23 cellular contexts compared by ENCODE assay signal in genomic region chr9:93573204-93573828, GRCh38. TPM values are rescaled to one million over a fixed set of nuclear protein-coding genes. Genes with fewer than 3 reads are reported as not detected.
DNase-seq lines count a peak whose midpoint lies in the region; ATAC-seq and TF ChIP-seq lines count a peak whose summit lies in the region.
"Had no signal": no experiment of that assay in that cellular context is flagged by ENCODE, and none has a peak within 500 bp of the region (broad histone marks: within the 10 kb centered on the region; RNA-seq: fewer than 3 reads in every experiment).

No MANE protein-coding gene starts in this region.

- CTCF ChIA-PET in WTC11 (lab: Charles Lee), result interaction anchor here (0.8 kb wide), 1 partner anchor 19 kb away, joined by 3 read pairs; no protein-coding TSS in a partner anchor

- TF ChIP-seq CTCF in right atrium auricular region (IDR thresholded peaks at IDR 0.05) (no peak), WTC11 (IDR thresholded peaks at IDR 0.05) (no peak), mesothelial cell of epicardium (IDR thresholded peaks at IDR 0.05; ENCODE audit: unreplicated experiment) (no peak)

- H3K4me1 Mint-ChIP-seq in WTC11 (peaks cover 24% of the 10 kb centered on the region), mesothelial cell of epicardium (peaks cover 16% of the 10 kb centered on the region)

- H3K4me1 ChIP-seq in right atrium auricular region (peaks cover 0 to 22% of the 10 kb centered on the region in 2 donors), right cardiac atrium (ENCODE audit: control insufficient read depth, insufficient read depth, low read length) (no peaks in the 10 kb centered on the region)
- H3K4me1 ChIP-seq: SJCRH30 had no signal

- ATAC-seq in right cardiac atrium (no peak), WTC11 (no peak), HG02763 (IDR thresholded peaks at IDR 0.05; ENCODE audit: unreplicated experiment) (no peak)
- ATAC-seq in stimulated activated naive CD8-positive, alpha-beta T cell treated with anti-CD3 and anti-CD28 coated beads, Interleukin-15, Interleukin-2, amounts not matched to agents 100 U/mL and 50 U/mL, for 24 hours, result no peak
- ATAC-seq: activated CD4-positive, alpha-beta T cell treated with anti-CD3 and anti-CD28 coated beads for 36 hours; activated naive CD4-positive, alpha-beta T cell treated with anti-CD3 and anti-CD28 coated beads, Interleukin-2, amount 50 U/mL, for 72 hours; gastrocnemius medialis had no signal

- peak overlapping the region; percentile 82; the same call in 1 of the 2 replicates for H3K27ac Mint-ChIP-seq in WTC11
- no peak overlapping the region for H3K27ac Mint-ChIP-seq in mesothelial cell of epicardium
- H3K27ac Mint-ChIP-seq: activated CD4-positive, alpha-beta T cell treated with anti-CD3 and anti-CD28 coated beads for 36 hours had no signal

- H3K36me3 Mint-ChIP-seq in WTC11 (peaks cover 8% of the 10 kb centered on the region), mesothelial cell of epicardium (peaks cover 9% of the 10 kb centered on the region)

- DNase-seq in right atrium auricular region (ENCODE audit: low spot score) (peak; percentile 50), right cardiac atrium (no peak), WTC11 (ENCODE audit: low spot score) (no peak), mesothelial cell of epicardium (ENCODE audit: low spot score in 2 of 2, unreplicated experiment in 2 of 2) (no peak)
- DNase-seq in stimulated activated naive CD8-positive, alpha-beta T cell treated with anti-CD3 and anti-CD28 coated beads, Interleukin-15, Interleukin-2, amounts not matched to agents 100 U/mL and 50 U/mL, for 24 hours, result no peak
- DNase-seq in stimulated activated naive CD4-positive, alpha-beta T cell (lab: John Stamatoyannopoulos, UW), result no peak
- DNase-seq: activated CD4-positive, alpha-beta T cell treated with anti-CD3 and anti-CD28 coated beads for 36 hours; gastrocnemius medialis; HCEC 1CT; MM.1S; NCI-H2081 treated with DMSO at 0.1 percent for 48 hours; NCI-H226; NCI-H748 treated with DMSO at 0.1 percent for 48 hours; nucleus accumbens; SJCRH30; trophoblast cell had no signal

- H3K36me3 ChIP-seq in right atrium auricular region, result no peaks in the 10 kb centered on the region
- H3K36me3 ChIP-seq: gastrocnemius medialis, SJCRH30 had no signal

- H3K27me3 ChIP-seq in right atrium auricular region (no peaks in the 10 kb centered on the region), right cardiac atrium (ENCODE audit: control insufficient read depth, insufficient read depth) (no peaks in the 10 kb centered on the region)
- H3K27me3 ChIP-seq: BLaER1 treated with 17β-estradiol and CSF1 and Interleukin-3, amounts not matched to agents 10 nM and 100 nM; gastrocnemius medialis; hepatocyte; SJCRH30 had no signal

- POLR2A ChIA-PET in WTC11 (lab: Charles Lee), result interaction anchor here (1.0 kb wide), 1 partner anchor 19 kb away, joined by 3 read pairs; no protein-coding TSS in a partner anchor

- WGBS in right cardiac atrium, result 98% methylated on average over 7 of the region's 7 CpGs

- H3K9me3 ChIP-seq in right atrium auricular region (no peaks in the 10 kb centered on the region), right cardiac atrium (ENCODE audit: control insufficient read depth, low read length) (no peaks in the 10 kb centered on the region)
- H3K9me3 ChIP-seq: gastrocnemius medialis had no signal

- intact Hi-C loops in right cardiac atrium (cut with DNase I), result no loop called here

- peaks cover 22% of the 10 kb centered on the region for H3K27me3 Mint-ChIP-seq in WTC11 (ENCODE audit: low read depth)
- no peaks in the 10 kb centered on the region for H3K27me3 Mint-ChIP-seq in mesothelial cell of epicardium (ENCODE audit: low read depth)
- H3K27me3 Mint-ChIP-seq: activated CD4-positive, alpha-beta T cell treated with anti-CD3 and anti-CD28 coated beads for 36 hours; central memory CD8-positive, alpha-beta T cell had no signal

- H3K4me3 Mint-ChIP-seq in WTC11 (no peak overlapping the region), mesothelial cell of epicardium (peak overlapping the region; percentile 35)
- H3K4me3 Mint-ChIP-seq: activated CD4-positive, alpha-beta T cell treated with anti-CD3 and anti-CD28 coated beads for 36 hours; central memory CD8-positive, alpha-beta T cell had no signal

- H3K27ac ChIP-seq in right atrium auricular region, result no peak overlapping the region
- H3K27ac ChIP-seq in right cardiac atrium (ENCODE audit: low read length), result no peak overlapping the region
- H3K27ac ChIP-seq: BLaER1 treated with 17β-estradiol and CSF1 and Interleukin-3, amounts not matched to agents 10 nM and 100 nM; gastrocnemius medialis; hepatocyte; KMS-11; SJCRH30; skin epidermis had no signal

- peaks cover 13% of the 10 kb centered on the region for H3K9me3 Mint-ChIP-seq in WTC11
- peaks cover 13% of the 10 kb centered on the region for H3K9me3 Mint-ChIP-seq in mesothelial cell of epicardium
- H3K9me3 Mint-ChIP-seq: activated naive CD4-positive, alpha-beta T cell treated with anti-CD3 and anti-CD28 coated beads, Interleukin-2, amount 50 U/mL, for 72 hours; central memory CD8-positive, alpha-beta T cell had no signal

- H3K4me3 ChIP-seq in right atrium auricular region, result no peak overlapping the region
- H3K4me3 ChIP-seq in right cardiac atrium (ENCODE audit: low read length), result no peak overlapping the region
- H3K4me3 ChIP-seq: BLaER1 treated with 17β-estradiol and CSF1 and Interleukin-3, amounts not matched to agents 10 nM and 100 nM; gastrocnemius medialis; hepatocyte; SJCRH30; skin epidermis had no signal

TF ChIP-seq in WTC11, 78 proteins besides CTCF, POLR2A, EP300 and RAD21:
- TF ChIP-seq ZNF281 (CRISPR knock-in tag; IDR thresholded peaks at IDR 0.05) (no peak), ZNF416 (CRISPR knock-in tag; IDR thresholded peaks at IDR 0.05) (no peak)
TF ChIP-seq in WTC11: peak in this region for 0.

RNA-seq across cellular contexts. Expression of gene PHF2, which starts 3.1 kb away (rescaled TPM):
- total RNA-seq in right atrium auricular region (10 to 100 TPM; 24.7 to 29.3 TPM), right cardiac atrium (10 to 100 TPM; 31.1 to 32.4 (median 31.6) TPM), WTC11 (2021) (9.8 to 11.6 TPM (median 10.6 TPM) in 3 replicates), mesothelial cell of epicardium (37.6 to 38.5 TPM (median 37.6 TPM) in 3 replicates)
- 28.3 TPM for polyA plus RNA-seq in right cardiac atrium
